ENCODE assay signal across 18 cellular contexts in genomic region chr5:110824936-110825441, GRCh38.
DNase-seq lines count a peak whose midpoint lies in the region; ATAC-seq and TF ChIP-seq lines count a peak whose summit lies in the region.
"Had no signal": no experiment of that assay in that cellular context is flagged by ENCODE, and none has a peak within 500 bp of the region (broad histone marks: within the 10 kb centered on the region; RNA-seq: fewer than 3 reads in every experiment).

No MANE protein-coding gene starts in this region.

- H3K4me1 ChIP-seq in HEK293 (ENCODE audit: control insufficient read depth, insufficient read depth, low read length) (no peaks in the 10 kb centered on the region), adipocyte (ENCODE audit: control insufficient read depth, insufficient read depth, low read length) (no peaks in the 10 kb centered on the region)
- H3K4me1 ChIP-seq: BLaER1, Caco-2 had no signal

- H3K4me3 ChIP-seq in HEK293 (ENCODE audit: low read depth, low read length) (no peak overlapping the region), adipocyte (ENCODE audit: low read length) (peak overlapping the region; percentile 5)
- H3K4me3 ChIP-seq: BLaER1, GM23338 had no signal

- CTCF ChIA-PET in HEK293 (lab: Yijun Ruan, JAX), result no interaction called here

- TF ChIP-seq CTCF in HEK293 (tag by site-specific recombination; IDR thresholded peaks at IDR 0.05), result no peak

- POLR2A ChIA-PET in HEK293 (lab: Yijun Ruan, JAX), result no interaction called here

- H3K9ac ChIP-seq in adipocyte (ENCODE audit: low read length), result no peak overlapping the region
- H3K9ac ChIP-seq: BLaER1 had no signal

- no peaks in the 10 kb centered on the region for H3K36me3 ChIP-seq in HEK293 (ENCODE audit: control insufficient read depth in 2 of 2, insufficient read depth in 1 of 2, low read length in 2 of 2)
- H3K36me3 ChIP-seq in adipocyte (ENCODE audit: control insufficient read depth, insufficient read depth, low read length, severe bottlenecking), result no peaks in the 10 kb centered on the region
- H3K36me3 ChIP-seq: BLaER1 had no signal

- H3K27me3 ChIP-seq in adipocyte (replicated peaks; ENCODE audit: control insufficient read depth, insufficient read depth, low read length), result no peaks in the 10 kb centered on the region
- H3K27me3 ChIP-seq: BLaER1 had no signal

- no peak for ATAC-seq in HG02610 (IDR thresholded peaks at IDR 0.05; ENCODE audit: unreplicated experiment)
- ATAC-seq: CD8-positive, alpha-beta T cell; GM23338 had no signal

- H3K9me3 ChIP-seq in HEK293 (ENCODE audit: control insufficient read depth, insufficient read depth, low read depth, low read length), result no peaks in the 10 kb centered on the region
- peaks cover 46% of the 10 kb centered on the region for H3K9me3 ChIP-seq in adipocyte (ENCODE audit: control insufficient read depth, low read length)
- H3K9me3 ChIP-seq: Caco-2 had no signal

- DNase-seq in DMS53 (lab: John Stamatoyannopoulos, UW) (peak; percentile 4), DMS53 treated with DMSO at 0.1 percent for 48 hours (lab: John Stamatoyannopoulos, UW; ENCODE audit: unreplicated experiment) (no peak), adipocyte (ENCODE audit: low read depth) (no peak), cerebellar cortex (ENCODE audit: low spot score) (no peak)
- no peak for DNase-seq in activated CD8-positive, alpha-beta memory T cell treated with anti-CD3 and anti-CD28 coated beads for 24 hours
- DNase-seq: Caco-2; CD4-positive, CD25-positive, alpha-beta regulatory T cell; CD8-positive, alpha-beta T cell; DMS153; DMS79 treated with DMSO at 0.1 percent for 48 hours; GF-D8; H9 had no signal

- H3K27ac ChIP-seq in HEK293 (ENCODE audit: extremely low read depth, low read depth, low read length), result no peak overlapping the region
- H3K27ac ChIP-seq: 22Rv1, BLaER1, C4-2B had no signal

TF ChIP-seq in HEK293, 187 proteins besides CTCF, POLR2A, EP300 and RAD21:
- no peak for TF ChIP-seq ZNF214 (tag by site-specific recombination; IDR thresholded peaks at IDR 0.05; ENCODE audit: borderline replicate concordance)
- TF ChIP-seq TRIM28 (IDR thresholded peaks at IDR 0.05; ENCODE audit: borderline replicate concordance, low read length), result peak; percentile 94; the same call in 1 of the 2 replicates
